ENCODE assay signal across 8 cellular contexts in genomic region chr20:20824924-20825584, GRCh38.
DNase-seq lines count a peak whose midpoint lies in the region; ATAC-seq and TF ChIP-seq lines count a peak whose summit lies in the region.

No MANE protein-coding gene starts in this region.

- no peak overlapping the region for H3K27ac Mint-ChIP-seq in T-helper 17 cell

- peak; percentile 64 for ATAC-seq in GM21423 (IDR thresholded peaks at IDR 0.05; ENCODE audit: unreplicated experiment)
- peak; percentile 53 for ATAC-seq in T-helper 17 cell
- ATAC-seq in body of pancreas = peak; percentile 64
- ATAC-seq in HG03045 (IDR thresholded peaks at IDR 0.05; ENCODE audit: unreplicated experiment) = no peak

- peaks cover 6% of the 10 kb centered on the region for H3K36me3 Mint-ChIP-seq in T-helper 17 cell (ENCODE audit: low read depth)

- peaks cover 2% of the 10 kb centered on the region for H3K4me1 Mint-ChIP-seq in T-helper 17 cell

- H3K36me3 ChIP-seq in body of pancreas (replicated peaks in 1 of 2; ENCODE audit: insufficient read depth in 1 of 2, low read depth in 2 of 2) = no peaks in the 10 kb centered on the region

- H3K4me3 ChIP-seq in NB4 (ENCODE audit: low read depth, low read length) (no peak overlapping the region), body of pancreas (no peak overlapping the region)

- TF ChIP-seq CTCF in NB4 (IDR thresholded peaks at IDR 0.05; ENCODE audit: low read depth, low read length) (peak; percentile 67), body of pancreas (IDR thresholded peaks at IDR 0.05) (peak; percentile 68 to 89 (median 75))

- 13 to 38% methylated on average over 8 to 18 of the region's 18 CpGs for WGBS in body of pancreas, 2 donors

- H3K27me3 Mint-ChIP-seq in T-helper 17 cell = peaks cover 45% of the 10 kb centered on the region

- intact Hi-C loops in body of pancreas (cut with DNase I) = loop anchor here (5.0 kb wide), 1 partner anchor 158 kb away; no protein-coding TSS in a partner anchor

- H3K27me3 ChIP-seq in body of pancreas = no peaks in the 10 kb centered on the region

- no peak overlapping the region for H3K4me3 Mint-ChIP-seq in T-helper 17 cell

- DNase-seq in CD1c-positive myeloid dendritic cell (ENCODE audit: extremely low spot score) = peak; percentile 77
- DNase-seq in NB4 (ENCODE audit: low read depth) = peak; percentile 87
- DNase-seq in T-helper 17 cell = peak in 2 of 3 donors; percentile 16 to 35
- peak; percentile 54 to 65 (median 58) for DNase-seq in body of pancreas
- peak; percentile 3 for DNase-seq in iris pigment epithelial cell (ENCODE audit: low read depth)
- peak; percentile 17 to 33 (median 30) for DNase-seq in stimulated activated CD4-positive, alpha-beta T cell treated with anti-CD3 and anti-CD28 coated beads, Interleukin-1b, Interleukin-23, amount 100 ng/mL, for 24 hours (ENCODE audit: low read depth in 4 of 4, low spot score in 1 of 4)

- H3K4me1 ChIP-seq in body of pancreas = peaks cover 6% of the 10 kb centered on the region

- TF ChIP-seq POLR2A in NB4 (IDR thresholded peaks at IDR 0.05; ENCODE audit: extremely low read depth, insufficient read length) = no peak
- TF ChIP-seq POLR2A in body of pancreas (IDR thresholded peaks at IDR 0.05) = no peak

- no peak overlapping the region for H3K27ac ChIP-seq in body of pancreas

- H3K9me3 ChIP-seq in T-helper 17 cell (ENCODE audit: control insufficient read depth, low read length, poor library complexity, severe bottlenecking) (no peaks in the 10 kb centered on the region), body of pancreas (no peaks in the 10 kb centered on the region)

Comparison
In these comparisons a context has a peak if more than half of its experiments do, and no peak if none do; other contexts are left out.
1. DNase-seq: peak in every context shown above with its lines; median percentile 87 in NB4; 77 in CD1c-positive myeloid dendritic cell; 58 in body of pancreas; 30 in stimulated activated CD4-positive, alpha-beta T cell treated with anti-CD3 and anti-CD28 coated beads, Interleukin-1b, Interleukin-23, amount 100 ng/mL, for 24 hours; 26 in T-helper 17 cell; 3 in iris pigment epithelial cell.